1 cellular context compared by ENCODE assay signal in the genomic region with DNA sequence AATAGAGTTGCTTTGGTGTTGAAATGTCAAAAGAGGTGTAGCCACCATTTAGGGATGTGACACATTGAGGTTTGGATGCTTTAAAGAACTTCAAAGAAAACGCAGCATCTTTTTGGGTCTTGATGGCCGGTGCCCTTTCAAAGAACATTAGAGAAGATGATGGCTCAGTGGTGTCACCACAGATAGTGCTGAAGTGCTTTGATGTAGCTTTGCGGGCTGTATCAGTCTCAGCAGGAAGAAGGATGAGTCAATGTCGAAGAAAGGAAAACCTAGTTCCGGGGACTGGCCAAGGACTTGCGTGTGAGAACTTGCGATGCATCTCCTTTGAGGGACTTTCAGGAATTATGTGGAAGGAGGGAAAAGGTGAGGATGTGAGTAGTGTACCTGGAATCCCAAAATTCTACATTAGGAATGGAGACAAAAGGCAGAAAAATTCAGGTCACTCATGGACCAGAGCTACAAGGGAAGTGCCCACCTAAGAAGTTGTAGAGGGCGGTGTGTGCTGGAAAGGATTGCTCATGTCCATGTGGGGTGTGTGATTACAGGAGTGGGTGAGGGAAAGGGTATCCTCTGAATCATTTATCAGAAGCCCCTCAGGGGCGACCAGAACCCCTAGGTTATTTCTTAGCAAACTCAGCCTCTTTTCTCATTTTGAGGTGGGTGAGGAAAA.
TF ChIP-seq lines count a peak whose summit lies in the region.

No MANE protein-coding gene starts in this region.

TF ChIP-seq in GM12878, 131 proteins besides CTCF, POLR2A, EP300 and RAD21 (continued from another document):
- TF ChIP-seq HCFC1 (IDR thresholded peaks at IDR 0.05; ENCODE audit: low read length) (no peak), TAF1 (IDR thresholded peaks at IDR 0.05; ENCODE audit: borderline replicate concordance, low read depth, low read length) (no peak), ZNF217 (IDR thresholded peaks at IDR 0.05) (no peak), MEF2B (IDR thresholded peaks at IDR 0.05; ENCODE audit: partially characterized antibody, poor library complexity, severe bottlenecking) (no peak), SMARCA5 (IDR thresholded peaks at IDR 0.05) (no peak), RBBP5 (conservative IDR thresholded peaks at IDR 0.05) (no peak), YBX1 (IDR thresholded peaks at IDR 0.05) (no peak), KAT2A (conservative IDR thresholded peaks at IDR 0.05; ENCODE audit: control insufficient read depth, low read depth, low read length) (no peak), BCL3 (IDR thresholded peaks at IDR 0.05; ENCODE audit: borderline replicate concordance, insufficient read depth, low read depth, low read length, poor library complexity, severe bottlenecking) (peak; percentile 36), GATAD2B (conservative IDR thresholded peaks at IDR 0.05; ENCODE audit: low read depth) (no peak), FOXK2 (IDR thresholded peaks at IDR 0.05) (no peak), BRCA1 (IDR thresholded peaks at IDR 0.05; ENCODE audit: low read depth, low read length) (no peak), IRF5 (IDR thresholded peaks at IDR 0.05; ENCODE audit: borderline replicate concordance) (no peak), DPF2 (IDR thresholded peaks at IDR 0.05) (0 out of 2 replicates have a peak, but pooled peaks have one; percentile 28), EZH2 (IDR thresholded peaks at IDR 0.05; ENCODE audit: borderline replicate concordance, control insufficient read depth, low read depth, low read length) (no peak), MTA2 (IDR thresholded peaks at IDR 0.05; ENCODE audit: low read depth) (0 out of 2 replicates have a peak, but pooled peaks have one; percentile 10), CBX5 (IDR thresholded peaks at IDR 0.05; ENCODE audit: low read depth) (peak; percentile 63; the same call in 1 of the 2 replicates), MYC (IDR thresholded peaks at IDR 0.05; ENCODE audit: insufficient read depth, insufficient read length, insufficient replicate concordance, low read length, severe bottlenecking) (no peak), BHLHE40 (IDR thresholded peaks at IDR 0.05; ENCODE audit: borderline replicate concordance in 1 of 2, low read depth in 2 of 2, low read length in 1 of 2) (no peak), BMI1 (IDR thresholded peaks at IDR 0.05; ENCODE audit: borderline replicate concordance) (no peak), ZBED1 (IDR thresholded peaks at IDR 0.05; ENCODE audit: borderline replicate concordance) (0 out of 2 replicates have a peak, but pooled peaks have one; percentile 23), ZBTB11 (CRISPR knock-in tag; IDR thresholded peaks at IDR 0.05) (no peak), ZZZ3 (IDR thresholded peaks at IDR 0.05; ENCODE audit: control insufficient read depth, insufficient read length, low read depth) (no peak), ZNF622 (IDR thresholded peaks at IDR 0.05) (no peak), TCF3 (IDR thresholded peaks at IDR 0.05; ENCODE audit: borderline replicate concordance, insufficient read depth, low read depth, low read length) (no peak), NBN (IDR thresholded peaks at IDR 0.05) (no peak), TCF7 (IDR thresholded peaks at IDR 0.05; ENCODE audit: borderline replicate concordance) (peak; percentile 98), KLF5 (IDR thresholded peaks at IDR 0.05; ENCODE audit: partially characterized antibody) (no peak), SREBF2 (IDR thresholded peaks at IDR 0.05; ENCODE audit: low read length) (no peak), MYB (IDR thresholded peaks at IDR 0.05; ENCODE audit: borderline replicate concordance, low read depth, low read length) (no peak), SRF (IDR thresholded peaks at IDR 0.05; ENCODE audit: low read depth in 2 of 2, low read length in 2 of 2) (peak in 1 of 2 experiments; percentile 39; a peak in 1 of 4 replicates), SUPT20H (IDR thresholded peaks at IDR 0.05; ENCODE audit: borderline replicate concordance, control insufficient read depth, low read depth, low read length) (no peak), REST (IDR thresholded peaks at IDR 0.05; ENCODE audit: low read depth, low read length) (peak; percentile 62), MEF2A (IDR thresholded peaks at IDR 0.05; ENCODE audit: insufficient read depth, low read depth, low read length) (0 out of 2 replicates have a peak, but pooled peaks have one; percentile 33), RB1 (IDR thresholded peaks at IDR 0.05; ENCODE audit: borderline replicate concordance) (no peak), STAT3 (IDR thresholded peaks at IDR 0.05; ENCODE audit: low read depth, low read length) (no peak), RUNX3 (IDR thresholded peaks at IDR 0.05; ENCODE audit: low read length) (peak; percentile 95), JUNB (IDR thresholded peaks at IDR 0.05) (peak; percentile 44; the same call in 1 of the 2 replicates), ETV6 (conservative IDR thresholded peaks at IDR 0.05 in 1 of 2, IDR thresholded peaks at IDR 0.05 in 1 of 2; ENCODE audit: borderline replicate concordance in 1 of 2, low read depth in 1 of 2) (peak in 1 of 2 experiments; percentile 92; a peak in 2 of 4 replicates)
- TF ChIP-seq, protein P1, sequence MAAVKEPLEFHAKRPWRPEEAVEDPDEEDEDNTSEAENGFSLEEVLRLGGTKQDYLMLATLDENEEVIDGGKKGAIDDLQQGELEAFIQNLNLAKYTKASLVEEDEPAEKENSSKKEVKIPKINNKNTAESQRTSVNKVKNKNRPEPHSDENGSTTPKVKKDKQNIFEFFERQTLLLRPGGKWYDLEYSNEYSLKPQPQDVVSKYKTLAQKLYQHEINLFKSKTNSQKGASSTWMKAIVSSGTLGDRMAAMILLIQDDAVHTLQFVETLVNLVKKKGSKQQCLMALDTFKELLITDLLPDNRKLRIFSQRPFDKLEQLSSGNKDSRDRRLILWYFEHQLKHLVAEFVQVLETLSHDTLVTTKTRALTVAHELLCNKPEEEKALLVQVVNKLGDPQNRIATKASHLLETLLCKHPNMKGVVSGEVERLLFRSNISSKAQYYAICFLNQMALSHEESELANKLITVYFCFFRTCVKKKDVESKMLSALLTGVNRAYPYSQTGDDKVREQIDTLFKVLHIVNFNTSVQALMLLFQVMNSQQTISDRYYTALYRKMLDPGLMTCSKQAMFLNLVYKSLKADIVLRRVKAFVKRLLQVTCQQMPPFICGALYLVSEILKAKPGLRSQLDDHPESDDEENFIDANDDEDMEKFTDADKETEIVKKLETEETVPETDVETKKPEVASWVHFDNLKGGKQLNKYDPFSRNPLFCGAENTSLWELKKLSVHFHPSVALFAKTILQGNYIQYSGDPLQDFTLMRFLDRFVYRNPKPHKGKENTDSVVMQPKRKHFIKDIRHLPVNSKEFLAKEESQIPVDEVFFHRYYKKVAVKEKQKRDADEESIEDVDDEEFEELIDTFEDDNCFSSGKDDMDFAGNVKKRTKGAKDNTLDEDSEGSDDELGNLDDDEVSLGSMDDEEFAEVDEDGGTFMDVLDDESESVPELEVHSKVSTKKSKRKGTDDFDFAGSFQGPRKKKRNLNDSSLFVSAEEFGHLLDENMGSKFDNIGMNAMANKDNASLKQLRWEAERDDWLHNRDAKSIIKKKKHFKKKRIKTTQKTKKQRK (IDR thresholded peaks at IDR 0.05; ENCODE audit: low read depth, low read length): no peak
- TF ChIP-seq, protein P2, sequence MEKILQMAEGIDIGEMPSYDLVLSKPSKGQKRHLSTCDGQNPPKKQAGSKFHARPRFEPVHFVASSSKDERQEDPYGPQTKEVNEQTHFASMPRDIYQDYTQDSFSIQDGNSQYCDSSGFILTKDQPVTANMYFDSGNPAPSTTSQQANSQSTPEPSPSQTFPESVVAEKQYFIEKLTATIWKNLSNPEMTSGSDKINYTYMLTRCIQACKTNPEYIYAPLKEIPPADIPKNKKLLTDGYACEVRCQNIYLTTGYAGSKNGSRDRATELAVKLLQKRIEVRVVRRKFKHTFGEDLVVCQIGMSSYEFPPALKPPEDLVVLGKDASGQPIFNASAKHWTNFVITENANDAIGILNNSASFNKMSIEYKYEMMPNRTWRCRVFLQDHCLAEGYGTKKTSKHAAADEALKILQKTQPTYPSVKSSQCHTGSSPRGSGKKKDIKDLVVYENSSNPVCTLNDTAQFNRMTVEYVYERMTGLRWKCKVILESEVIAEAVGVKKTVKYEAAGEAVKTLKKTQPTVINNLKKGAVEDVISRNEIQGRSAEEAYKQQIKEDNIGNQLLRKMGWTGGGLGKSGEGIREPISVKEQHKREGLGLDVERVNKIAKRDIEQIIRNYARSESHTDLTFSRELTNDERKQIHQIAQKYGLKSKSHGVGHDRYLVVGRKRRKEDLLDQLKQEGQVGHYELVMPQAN (conservative IDR thresholded peaks at IDR 0.05): no peak
- TF ChIP-seq, protein P3, sequence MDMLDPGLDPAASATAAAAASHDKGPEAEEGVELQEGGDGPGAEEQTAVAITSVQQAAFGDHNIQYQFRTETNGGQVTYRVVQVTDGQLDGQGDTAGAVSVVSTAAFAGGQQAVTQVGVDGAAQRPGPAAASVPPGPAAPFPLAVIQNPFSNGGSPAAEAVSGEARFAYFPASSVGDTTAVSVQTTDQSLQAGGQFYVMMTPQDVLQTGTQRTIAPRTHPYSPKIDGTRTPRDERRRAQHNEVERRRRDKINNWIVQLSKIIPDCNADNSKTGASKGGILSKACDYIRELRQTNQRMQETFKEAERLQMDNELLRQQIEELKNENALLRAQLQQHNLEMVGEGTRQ (IDR thresholded peaks at IDR 0.05; ENCODE audit: borderline replicate concordance, low read depth, low read length): no peak
TF ChIP-seq in GM12878: peak in this region for 28.
